Comparison of ENCODE assay signal across 20 cellular contexts in genomic region chr15:82970078-82970686, GRCh38. TPM values are rescaled to one million over a fixed set of nuclear protein-coding genes. Genes with fewer than 3 reads are reported as not detected.
DNase-seq lines count a peak whose midpoint lies in the region; ATAC-seq, FAIRE-seq and TF ChIP-seq lines count a peak whose summit lies in the region.
"Had no signal": no experiment of that assay in that cellular context is flagged by ENCODE, and none has a peak within 500 bp of the region (broad histone marks: within the 10 kb centered on the region; RNA-seq: fewer than 3 reads in every experiment).

No MANE protein-coding gene starts in this region.

- no peak for TF ChIP-seq POLR2A in adrenal gland (IDR thresholded peaks at IDR 0.05)

- H3K27me3 ChIP-seq in heart right ventricle (no peaks in the 10 kb centered on the region), adrenal gland (no peaks in the 10 kb centered on the region), pancreas (no peaks in the 10 kb centered on the region)
- H3K27me3 ChIP-seq: Peyer's patch had no signal

- 40 to 55% methylated on average over 3 of the region's 3 CpGs for WGBS in heart right ventricle, 2 donors
- 25 to 44% (median 36%) methylated on average over 3 of the region's 3 CpGs for WGBS in adrenal gland, 4 donors
- WGBS in pancreas, 2 donors, result 22% methylated on average over 3 of the region's 3 CpGs

- H3K27ac ChIP-seq in heart right ventricle (peak overlapping the region in 7 of 10 donors; percentile 34 to 71 (median 58)), adrenal gland (peak overlapping the region in 3 of 5 donors; percentile 54 to 73 (median 65)), pancreas (peak overlapping the region in 3 of 4 donors; percentile 6 to 70 (median 13))
- H3K27ac ChIP-seq: C4-2B, Peyer's patch had no signal

- DNase-seq in heart right ventricle (no peak), Right ventricle myocardium inferior (ENCODE audit: missing footprints) (no peak), adrenal gland (no peak), pancreas (no peak), COLO829 (ENCODE audit: low spot score) (no peak), SHP77 (lab: John Stamatoyannopoulos, UW) (no peak)
- DNase-seq: CD8-positive, alpha-beta memory T cell; Karpas-422; NCI-H1105 treated with DMSO at 0.1 percent for 48 hours; NCI-H2029 treated with DMSO at 0.1 percent for 48 hours; NCI-H226; NCI-H524; Peyer's patch had no signal

- intact Hi-C loops in heart right ventricle (cut with DNase I), result no loop called here
- intact Hi-C loops in Right ventricle myocardium inferior (cut with DNase I), result no loop called here
- intact Hi-C loops in adrenal gland (cut with DNase I), result no loop called here
- intact Hi-C loops in pancreas (cut with DNase I), result no loop called here

- TF ChIP-seq CTCF in heart right ventricle (IDR thresholded peaks at IDR 0.05), result no peak
- no peak for TF ChIP-seq CTCF in adrenal gland (IDR thresholded peaks at IDR 0.05)
- TF ChIP-seq CTCF in pancreas (IDR thresholded peaks at IDR 0.05), result no peak

- H3K4me1 ChIP-seq in heart right ventricle, result peaks cover 0 to 25% (median 5%) of the 10 kb centered on the region in 9 donors
- H3K4me1 ChIP-seq in adrenal gland (replicated peaks in 1 of 2), result peaks cover 20 to 24% of the 10 kb centered on the region in 2 donors
- H3K4me1 ChIP-seq in pancreas, result peaks cover 11 to 33% (median 19%) of the 10 kb centered on the region in 3 donors
- H3K4me1 ChIP-seq: Peyer's patch had no signal

- H3K4me3 ChIP-seq in heart right ventricle (no peak overlapping the region), adrenal gland (no peak overlapping the region), pancreas (no peak overlapping the region)
- H3K4me3 ChIP-seq: GM23338, HAP-1, Peyer's patch had no signal

- H3K9me3 ChIP-seq in heart right ventricle (no peaks in the 10 kb centered on the region), adrenal gland (replicated peaks in 1 of 3) (no peaks in the 10 kb centered on the region), pancreas (no peaks in the 10 kb centered on the region)
- H3K9me3 ChIP-seq: HAP-1, Peyer's patch had no signal

- no peak for FAIRE-seq in pancreas (lab: Jason Lieb, UNC)
- FAIRE-seq: G401.6, GM18507, HTR-8/SVneo had no signal

- no peak for ATAC-seq in heart right ventricle
- ATAC-seq in Right ventricle myocardium inferior, result no peak
- ATAC-seq in pancreas, result peak in 3 of 4 donors; percentile 3 to 12 (median 5)
- no peak for ATAC-seq in HG02938 (IDR thresholded peaks at IDR 0.05; ENCODE audit: unreplicated experiment)
- ATAC-seq: GM23338 had no signal

- no peaks in the 10 kb centered on the region for H3K36me3 ChIP-seq in heart right ventricle
- H3K36me3 ChIP-seq in adrenal gland (replicated peaks in 1 of 2), result no peaks in the 10 kb centered on the region
- no peaks in the 10 kb centered on the region for H3K36me3 ChIP-seq in pancreas
- H3K36me3 ChIP-seq: HAP-1, Peyer's patch had no signal

RNA-seq across cellular contexts. Expression of gene RAMAC, which starts 15.8 kb away (rescaled TPM):
- 10 to 100 TPM; 12.4 to 17.8 (median 14.4) TPM for total RNA-seq in heart right ventricle
- polyA plus RNA-seq in heart right ventricle, result 10 to 100 TPM; 11.8 to 20.4 TPM
- total RNA-seq in Right ventricle myocardium inferior, result 12.8 TPM
- 10 to 100 TPM; 19.3 to 24.2 (median 21.7) TPM for total RNA-seq in adrenal gland
- polyA plus RNA-seq in adrenal gland, result 10 to 100 TPM; 12.7 to 28.4 (median 16.1) TPM
- total RNA-seq in pancreas, result 10 to 100 TPM in 2 of 6 donors, 1 to 10 TPM in 4; 7.0 to 12.7 (median 9.0) TPM
- 10 to 100 TPM in 1 of 2 donors, 1 to 10 TPM in 1; 9.9 to 15.5 TPM for polyA plus RNA-seq in pancreas

RNA-seq across cellular contexts. Expression of gene HOMER2, which starts 17.7 kb away (rescaled TPM):
- total RNA-seq in heart right ventricle, result 10 to 100 TPM; 32.6 to 64.4 (median 49.3) TPM
- polyA plus RNA-seq in heart right ventricle, result 10 to 100 TPM; 12.3 to 14.1 TPM
- total RNA-seq in Right ventricle myocardium inferior, result 53.7 TPM
- total RNA-seq in adrenal gland, result 10 to 100 TPM in 7 of 8 donors, 1 to 10 TPM in 1; 9.0 to 30.0 (median 24.9) TPM
- polyA plus RNA-seq in adrenal gland, result 10 to 100 TPM in 2 of 3 donors, 1 to 10 TPM in 1; 6.5 to 12.6 (median 11.2) TPM
- total RNA-seq in pancreas, result 100 to 1,000 TPM in 5 of 6 donors, 10 to 100 TPM in 1; 82.1 to 180 (median 147) TPM
- 10 to 100 TPM; 76.8 to 92.2 TPM for polyA plus RNA-seq in pancreas

RNA-seq across cellular contexts. Expression of gene C15orf40, which starts 41.3 kb away (rescaled TPM):
- total RNA-seq in heart right ventricle, result 10 to 100 TPM in 6 of 10 donors, 1 to 10 TPM in 4; 7.5 to 19.6 (median 10.5) TPM
- polyA plus RNA-seq in heart right ventricle, result 10 to 100 TPM; 11.6 to 16.0 TPM
- 11.1 TPM for total RNA-seq in Right ventricle myocardium inferior
- 10 to 100 TPM in 7 of 8 donors, 1 to 10 TPM in 1; 7.8 to 27.0 (median 22.9) TPM for total RNA-seq in adrenal gland
- polyA plus RNA-seq in adrenal gland, result 10 to 100 TPM; 22.4 to 28.2 (median 24.0) TPM
- 10 to 100 TPM in 3 of 6 donors, 1 to 10 TPM in 3; 6.4 to 12.0 (median 10.2) TPM for total RNA-seq in pancreas
- polyA plus RNA-seq in pancreas, result 10 to 100 TPM in 1 of 2 donors, 1 to 10 TPM in 1; 8.7 to 19.0 TPM

Comparison
In these comparisons a context has a peak if more than half of its experiments do, and no peak if none do; other contexts are left out.
1. ATAC-seq: peak in pancreas (3 of 4); none in heart right ventricle (0 of 8), Right ventricle myocardium inferior (single experiment) and HG02938 (single experiment).
2. H3K27ac ChIP-seq: peak in every context shown above with its lines; median percentile 65 in adrenal gland; 58 in heart right ventricle; 13 in pancreas.